Comparison of ENCODE assay signal across 16 cellular contexts in genomic region chr3:125382323-125382722, GRCh38. TPM values are rescaled to one million over a fixed set of nuclear protein-coding genes. Genes with fewer than 3 reads are reported as not detected.
A peak's percentile ranks its signal among the peaks of the same experiment; 100 is the strongest.
DNase-seq lines count a peak whose midpoint lies in the region; ATAC-seq and TF ChIP-seq lines count a peak whose summit lies in the region.
"Had no signal": no experiment of that assay in that cellular context is flagged by ENCODE, and none has a peak within 500 bp of the region (broad histone marks: within the 10 kb centered on the region; RNA-seq: fewer than 3 reads in every experiment).

No MANE protein-coding gene starts in this region.

- H3K4me3 ChIP-seq in fibroblast of villous mesenchyme (ENCODE audit: low read depth, low read length): no peak overlapping the region
- no peak overlapping the region for H3K4me3 ChIP-seq in thymus (ENCODE audit: low read length)
- H3K4me3 ChIP-seq in CD8-positive, alpha-beta memory T cell (ENCODE audit: low read length): no peak overlapping the region
- H3K4me3 ChIP-seq: A549, SJCRH30 had no signal

- H3K4me1 Mint-ChIP-seq in T-helper 2 cell treated with Interferon-gamma antibody and Interleukin-4, amounts not matched to agents 5 μg/mL and 100 μg/mL, for 36 hours (ENCODE audit: low read depth): peaks cover 21% of the 10 kb centered on the region
- H3K4me1 Mint-ChIP-seq in T-helper 17 cell: peaks cover 13% of the 10 kb centered on the region
- peaks cover 2 to 9% (median 9%) of the 10 kb centered on the region in 3 donors for H3K4me1 Mint-ChIP-seq in CD8-positive, alpha-beta memory T cell

- CTCF ChIA-PET in CD8-positive, alpha-beta memory T cell (lab: Charles Lee): no interaction called here

- H3K4me1 ChIP-seq in thymus (ENCODE audit: control insufficient read depth, insufficient read depth, low read length): peaks cover 5% of the 10 kb centered on the region
- H3K4me1 ChIP-seq in CD8-positive, alpha-beta memory T cell (ENCODE audit: insufficient read depth, low read length): peaks cover 10% of the 10 kb centered on the region
- H3K4me1 ChIP-seq: A549, SJCRH30 had no signal

- no peaks in the 10 kb centered on the region for H3K9me3 Mint-ChIP-seq in T-helper 2 cell treated with Interferon-gamma antibody and Interleukin-4, amounts not matched to agents 5 μg/mL and 100 μg/mL, for 36 hours
- no peaks in the 10 kb centered on the region for H3K9me3 Mint-ChIP-seq in CD8-positive, alpha-beta memory T cell

- H3K27ac ChIP-seq in thymus (ENCODE audit: low read depth): peak overlapping the region; percentile 27
- H3K27ac ChIP-seq in CD8-positive, alpha-beta memory T cell (ENCODE audit: low read depth, low read length): no peak overlapping the region
- H3K27ac ChIP-seq: A549, SJCRH30 had no signal

- H3K9me3 ChIP-seq in T-helper 17 cell (ENCODE audit: control insufficient read depth, low read length, poor library complexity, severe bottlenecking): no peaks in the 10 kb centered on the region
- no peaks in the 10 kb centered on the region for H3K9me3 ChIP-seq in thymus (ENCODE audit: control insufficient read depth)
- no peaks in the 10 kb centered on the region for H3K9me3 ChIP-seq in CD8-positive, alpha-beta memory T cell (ENCODE audit: low read length)
- H3K9me3 ChIP-seq: A549, SJCRH30 had no signal

- H3K36me3 Mint-ChIP-seq in T-helper 2 cell treated with Interferon-gamma antibody and Interleukin-4, amounts not matched to agents 5 μg/mL and 100 μg/mL, for 36 hours (ENCODE audit: low read depth): no peaks in the 10 kb centered on the region
- H3K36me3 Mint-ChIP-seq in T-helper 17 cell (ENCODE audit: low read depth): peaks cover 2% of the 10 kb centered on the region
- no peaks in the 10 kb centered on the region for H3K36me3 Mint-ChIP-seq in CD8-positive, alpha-beta memory T cell

- no peaks in the 10 kb centered on the region for H3K36me3 ChIP-seq in thymus (ENCODE audit: control insufficient read depth, insufficient read depth)
- no peaks in the 10 kb centered on the region for H3K36me3 ChIP-seq in CD8-positive, alpha-beta memory T cell (ENCODE audit: insufficient read depth, low read length)
- H3K36me3 ChIP-seq: SJCRH30 had no signal

- peak overlapping the region; percentile 28 for H3K27ac Mint-ChIP-seq in T-helper 2 cell treated with Interferon-gamma antibody and Interleukin-4, amounts not matched to agents 5 μg/mL and 100 μg/mL, for 36 hours
- H3K27ac Mint-ChIP-seq in T-helper 17 cell: peak overlapping the region; percentile 29
- H3K27ac Mint-ChIP-seq in CD8-positive, alpha-beta memory T cell: no peak overlapping the region

- H3K27me3 ChIP-seq in thymus (ENCODE audit: control insufficient read depth, insufficient read depth): no peaks in the 10 kb centered on the region
- H3K27me3 ChIP-seq in CD8-positive, alpha-beta memory T cell (ENCODE audit: insufficient read depth, low read length, poor library complexity, severe bottlenecking): no peaks in the 10 kb centered on the region
- H3K27me3 ChIP-seq: SJCRH30 had no signal

- H3K27me3 Mint-ChIP-seq in T-helper 2 cell treated with Interferon-gamma antibody and Interleukin-4, amounts not matched to agents 5 μg/mL and 100 μg/mL, for 36 hours (ENCODE audit: low read depth): peaks cover 11% of the 10 kb centered on the region
- H3K27me3 Mint-ChIP-seq in T-helper 17 cell: peaks cover 28% of the 10 kb centered on the region
- peaks cover 8 to 10% of the 10 kb centered on the region in 2 donors for H3K27me3 Mint-ChIP-seq in CD8-positive, alpha-beta memory T cell

- no peak overlapping the region for H3K4me3 Mint-ChIP-seq in T-helper 2 cell treated with Interferon-gamma antibody and Interleukin-4, amounts not matched to agents 5 μg/mL and 100 μg/mL, for 36 hours
- no peak overlapping the region for H3K4me3 Mint-ChIP-seq in T-helper 17 cell
- no peak overlapping the region for H3K4me3 Mint-ChIP-seq in CD8-positive, alpha-beta memory T cell

- ATAC-seq in T-helper 17 cell (no peak), omental fat pad (ENCODE audit: low FRiP score) (no peak)
- ATAC-seq: A549 had no signal

- in situ Hi-C loops in G401 (cut with HindIII; ENCODE audit: low sequenced_read_pairs): no loop called here

- 82% methylated on average over 2 of the region's 2 CpGs for WGBS in thymus

- no peak for DNase-seq in T-helper 2 cell treated with Interferon-gamma antibody and Interleukin-4, amounts not matched to agents 5 μg/mL and 100 μg/mL, for 36 hours (ENCODE audit: low spot score)
- DNase-seq in T-helper 2 cell: no peak
- no peak for DNase-seq in T-helper 17 cell
- DNase-seq in fibroblast of villous mesenchyme (ENCODE audit: low read depth): peak; percentile 30
- DNase-seq in omental fat pad (ENCODE audit: low spot score): no peak
- DNase-seq in G401 (ENCODE audit: low spot score): no peak
- no peak for DNase-seq in CD8-positive, alpha-beta memory T cell
- DNase-seq: C1 segment of cervical spinal cord, COR-L47, DMS153, NCI-H1092 treated with DMSO at 0.1 percent for 48 hours, NCI-H446, NCI-H69, SJCRH30 had no signal

- TF ChIP-seq CTCF in fibroblast of villous mesenchyme (IDR thresholded peaks at IDR 0.05; ENCODE audit: insufficient read depth, low read depth, low read length) (no peak), omental fat pad (IDR thresholded peaks at IDR 0.05) (no peak)

- POLR2A ChIA-PET in CD8-positive, alpha-beta memory T cell (lab: Charles Lee): no interaction called here

RNA-seq across cellular contexts. Expression of gene ZNF148, which starts 7.2 kb away (rescaled TPM):
- total RNA-seq in T-helper 17 cell: 10 to 100 TPM; 40.0 to 40.8 TPM
- 28.3 and 42.7 TPM in 2 replicates for total RNA-seq in fibroblast of villous mesenchyme
- polyA plus RNA-seq in thymus: 7.6 TPM
- total RNA-seq in omental fat pad: 10 to 100 TPM; 23.9 to 34.5 (median 24.9) TPM
- total RNA-seq in G401 (2014; rRNA removed; shearing (Covaris generic)): 14.6 and 21.5 TPM in 2 replicates
- 10 to 100 TPM; 35.4 to 39.3 TPM for total RNA-seq in CD8-positive, alpha-beta memory T cell
- polyA plus RNA-seq in CD8-positive, alpha-beta memory T cell: 69.6 TPM

Comparison
In these comparisons a context has a peak if more than half of its experiments do, and no peak if none do; other contexts are left out.
1. H3K27ac Mint-ChIP-seq: peak in T-helper 2 cell treated with Interferon-gamma antibody and Interleukin-4, amounts not matched to agents 5 μg/mL and 100 μg/mL, for 36 hours (single experiment) and T-helper 17 cell (single experiment); none in CD8-positive, alpha-beta memory T cell (0 of 8).